Comparison of ENCODE assay signal across 1 cellular context in genomic region chr6:34391711-34392496, GRCh38.
TF ChIP-seq lines count a peak whose summit lies in the region.

No MANE protein-coding gene starts in this region.

TF ChIP-seq in K562, 482 proteins besides CTCF, POLR2A, EP300 and RAD21 (continued from another document):
- no peak for TF ChIP-seq ZNF449 (CRISPR knock-in tag; IDR thresholded peaks at IDR 0.05)
- no peak for TF ChIP-seq ZNF3 (CRISPR knock-in tag; IDR thresholded peaks at IDR 0.05)
- TF ChIP-seq BACH1 (tag; IDR thresholded peaks at IDR 0.05): no peak
- TF ChIP-seq ZNF57 (CRISPR knock-in tag; IDR thresholded peaks at IDR 0.05): no peak
- TF ChIP-seq ZNF586 (CRISPR knock-in tag; conservative IDR thresholded peaks at IDR 0.05): no peak
- TF ChIP-seq TBP (optimal IDR thresholded peaks at IDR 0.05; ENCODE audit: low read depth, low read length): peak; percentile 74
- no peak for TF ChIP-seq ZNF764 (CRISPR knock-in tag; IDR thresholded peaks at IDR 0.05; ENCODE audit: low read depth)
- no peak for TF ChIP-seq POU5F1 (IDR thresholded peaks at IDR 0.05; ENCODE audit: borderline replicate concordance, low read depth, low read length, partially characterized antibody)
- TF ChIP-seq ZNF41 (CRISPR knock-in tag; conservative IDR thresholded peaks at IDR 0.05): no peak
- TF ChIP-seq MCM2 (IDR thresholded peaks at IDR 0.05; ENCODE audit: low read depth): no peak
- TF ChIP-seq FOXK1 (CRISPR knock-in tag; IDR thresholded peaks at IDR 0.05; ENCODE audit: borderline replicate concordance): no peak
- TF ChIP-seq TEAD4 (IDR thresholded peaks at IDR 0.05; ENCODE audit: low read length): no peak
- peak; percentile 82; the same call in 1 of the 2 replicates for TF ChIP-seq TEAD4 (CRISPR knock-in tag; IDR thresholded peaks at IDR 0.05; ENCODE audit: borderline replicate concordance)
- peak; percentile 67 for TF ChIP-seq FIP1L1 (IDR thresholded peaks at IDR 0.05; ENCODE audit: low read depth, low read length, poor library complexity, severe bottlenecking)
- peak in 2 of 3 experiments; percentile 5 to 57 for TF ChIP-seq YY1 (IDR thresholded peaks at IDR 0.05; ENCODE audit: borderline replicate concordance in 1 of 3, control insufficient read depth in 1 of 3, extremely low read depth in 1 of 3, insufficient read depth in 3 of 3, insufficient read length in 1 of 3, insufficient replicate concordance in 2 of 3, low read depth in 1 of 3, low read length in 2 of 3)
- peak; percentile 2; the same call in 1 of the 2 replicates for TF ChIP-seq PHF21A (IDR thresholded peaks at IDR 0.05; ENCODE audit: borderline replicate concordance, low read depth)
- TF ChIP-seq KAT7 (CRISPR knock-in tag; IDR thresholded peaks at IDR 0.05; ENCODE audit: borderline replicate concordance): 0 out of 2 replicates have a peak, but pooled peaks have one; percentile 82
- TF ChIP-seq DACH1 (IDR thresholded peaks at IDR 0.05; ENCODE audit: partially characterized antibody): peak; percentile 3
- TF ChIP-seq GTF2A2 (tag; IDR thresholded peaks at IDR 0.05): 0 out of 2 replicates have a peak, but pooled peaks have one; percentile 44
- TF ChIP-seq NR3C1 (CRISPR knock-in tag; IDR thresholded peaks at IDR 0.05): peak; percentile 78
- TF ChIP-seq HDAC2 (IDR thresholded peaks at IDR 0.05): peak; percentile 40; the same call in 1 of the 2 replicates
- no peak for TF ChIP-seq TFAM (CRISPR knock-in tag; conservative IDR thresholded peaks at IDR 0.05)
- TF ChIP-seq KLF13 (tag; IDR thresholded peaks at IDR 0.05; ENCODE audit: borderline replicate concordance, low read depth): no peak
- no peak for TF ChIP-seq SOX6 (IDR thresholded peaks at IDR 0.05)
- TF ChIP-seq PTTG1 (tag; IDR thresholded peaks at IDR 0.05; ENCODE audit: low read depth): no peak
- TF ChIP-seq ZSCAN29 (IDR thresholded peaks at IDR 0.05): peak; percentile 86
- peak in 1 of 2 experiments; percentile 47 for TF ChIP-seq AFF1 (IDR thresholded peaks at IDR 0.05; ENCODE audit: low read depth in 1 of 2, partially characterized antibody in 2 of 2)
- TF ChIP-seq SIRT6 (IDR thresholded peaks at IDR 0.05; ENCODE audit: low read depth, low read length): no peak
- TF ChIP-seq, protein P1, sequence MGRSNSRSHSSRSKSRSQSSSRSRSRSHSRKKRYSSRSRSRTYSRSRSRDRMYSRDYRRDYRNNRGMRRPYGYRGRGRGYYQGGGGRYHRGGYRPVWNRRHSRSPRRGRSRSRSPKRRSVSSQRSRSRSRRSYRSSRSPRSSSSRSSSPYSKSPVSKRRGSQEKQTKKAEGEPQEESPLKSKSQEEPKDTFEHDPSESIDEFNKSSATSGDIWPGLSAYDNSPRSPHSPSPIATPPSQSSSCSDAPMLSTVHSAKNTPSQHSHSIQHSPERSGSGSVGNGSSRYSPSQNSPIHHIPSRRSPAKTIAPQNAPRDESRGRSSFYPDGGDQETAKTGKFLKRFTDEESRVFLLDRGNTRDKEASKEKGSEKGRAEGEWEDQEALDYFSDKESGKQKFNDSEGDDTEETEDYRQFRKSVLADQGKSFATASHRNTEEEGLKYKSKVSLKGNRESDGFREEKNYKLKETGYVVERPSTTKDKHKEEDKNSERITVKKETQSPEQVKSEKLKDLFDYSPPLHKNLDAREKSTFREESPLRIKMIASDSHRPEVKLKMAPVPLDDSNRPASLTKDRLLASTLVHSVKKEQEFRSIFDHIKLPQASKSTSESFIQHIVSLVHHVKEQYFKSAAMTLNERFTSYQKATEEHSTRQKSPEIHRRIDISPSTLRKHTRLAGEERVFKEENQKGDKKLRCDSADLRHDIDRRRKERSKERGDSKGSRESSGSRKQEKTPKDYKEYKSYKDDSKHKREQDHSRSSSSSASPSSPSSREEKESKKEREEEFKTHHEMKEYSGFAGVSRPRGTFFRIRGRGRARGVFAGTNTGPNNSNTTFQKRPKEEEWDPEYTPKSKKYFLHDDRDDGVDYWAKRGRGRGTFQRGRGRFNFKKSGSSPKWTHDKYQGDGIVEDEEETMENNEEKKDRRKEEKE (IDR thresholded peaks at IDR 0.05; ENCODE audit: borderline replicate concordance in 1 of 2, control insufficient read depth in 1 of 2, low read depth in 2 of 2, low read length in 1 of 2): no peak
- no peak for TF ChIP-seq GTF2B (IDR thresholded peaks at IDR 0.05; ENCODE audit: extremely low read depth, insufficient read length)
- TF ChIP-seq CHD4 (IDR thresholded peaks at IDR 0.05; ENCODE audit: insufficient read depth, insufficient replicate concordance, low read depth, low read length, poor library complexity, severe bottlenecking): no peak
- TF ChIP-seq RBM15 (IDR thresholded peaks at IDR 0.05; ENCODE audit: insufficient read depth, low read length): no peak
- no peak for TF ChIP-seq HSF4 (CRISPR knock-in tag; IDR thresholded peaks at IDR 0.05; ENCODE audit: borderline replicate concordance)
- TF ChIP-seq MYC (IDR thresholded peaks at IDR 0.05; ENCODE audit: low read depth, low read length): peak; percentile 96
- TF ChIP-seq MYC (CRISPR knock-in tag; IDR thresholded peaks at IDR 0.05; ENCODE audit: borderline replicate concordance, low read depth): peak; percentile 92
- no peak for TF ChIP-seq MECOM (CRISPR knock-in tag; IDR thresholded peaks at IDR 0.05)
- TF ChIP-seq CCNT2 (IDR thresholded peaks at IDR 0.05; ENCODE audit: borderline replicate concordance, extremely low read depth, insufficient read length, low read depth, low read length): no peak
- TF ChIP-seq ADNP (tag; IDR thresholded peaks at IDR 0.05): no peak
- TF ChIP-seq DMBX1 (CRISPR knock-in tag; IDR thresholded peaks at IDR 0.05; ENCODE audit: borderline replicate concordance): peak; percentile 46; the same call in 1 of the 2 replicates
- TF ChIP-seq SIN3B (IDR thresholded peaks at IDR 0.05; ENCODE audit: low read depth): no peak
- TF ChIP-seq PHF8 (IDR thresholded peaks at IDR 0.05; ENCODE audit: borderline replicate concordance, low read length): no peak
- peak; percentile 62; the same call in 1 of the 2 replicates for TF ChIP-seq ZNF766 (CRISPR knock-in tag; conservative IDR thresholded peaks at IDR 0.05)
- peak; percentile 71; the same call in 1 of the 2 replicates for TF ChIP-seq CBX1 (IDR thresholded peaks at IDR 0.05; ENCODE audit: low read depth)
- TF ChIP-seq ZNF274 (IDR thresholded peaks at IDR 0.05; ENCODE audit: borderline replicate concordance, low read depth, low read length): no peak
- peak; percentile 94 for TF ChIP-seq CHD1 (IDR thresholded peaks at IDR 0.05; ENCODE audit: low read length)
- TF ChIP-seq ZNF444 (CRISPR knock-in tag; IDR thresholded peaks at IDR 0.05): no peak
- peak in 1 of 2 experiments; percentile 22; a peak in 2 of 4 replicates for TF ChIP-seq MLLT1 (IDR thresholded peaks at IDR 0.05)
- 0 out of 2 replicates have a peak, but pooled peaks have one; percentile 55 for TF ChIP-seq HLTF (IDR thresholded peaks at IDR 0.05)
- TF ChIP-seq MBD2 (IDR thresholded peaks at IDR 0.05; ENCODE audit: borderline replicate concordance, low read depth): no peak
- TF ChIP-seq FOXK2 (conservative IDR thresholded peaks at IDR 0.05 in 1 of 2, IDR thresholded peaks at IDR 0.05 in 1 of 2; ENCODE audit: low read depth in 2 of 2): no peak
- TF ChIP-seq KAT8 (IDR thresholded peaks at IDR 0.05; ENCODE audit: low read depth): no peak
- TF ChIP-seq NR1H2 (CRISPR knock-in tag; IDR thresholded peaks at IDR 0.05): peak; percentile 67; the same call in 1 of the 2 replicates
- TF ChIP-seq ZNF143 (CRISPR knock-in tag; IDR thresholded peaks at IDR 0.05): no peak
- peak; percentile 31; the same call in 1 of the 2 replicates for TF ChIP-seq GABPA (tag; conservative IDR thresholded peaks at IDR 0.05; ENCODE audit: low read depth)
- no peak for TF ChIP-seq PPARD (CRISPR knock-in tag; IDR thresholded peaks at IDR 0.05)
- TF ChIP-seq TAF15 (IDR thresholded peaks at IDR 0.05; ENCODE audit: low read depth, low read length): no peak
- peak; percentile 91 for TF ChIP-seq HNRNPK (IDR thresholded peaks at IDR 0.05; ENCODE audit: low read depth, low read length, poor library complexity, severe bottlenecking)
- no peak for TF ChIP-seq ARID2 (IDR thresholded peaks at IDR 0.05)
- TF ChIP-seq RFX1 (IDR thresholded peaks at IDR 0.05): no peak
- no peak for TF ChIP-seq GABPB2 (CRISPR knock-in tag; conservative IDR thresholded peaks at IDR 0.05)
